Comparison of ENCODE assay signal across 2 cellular contexts in the genomic region with DNA sequence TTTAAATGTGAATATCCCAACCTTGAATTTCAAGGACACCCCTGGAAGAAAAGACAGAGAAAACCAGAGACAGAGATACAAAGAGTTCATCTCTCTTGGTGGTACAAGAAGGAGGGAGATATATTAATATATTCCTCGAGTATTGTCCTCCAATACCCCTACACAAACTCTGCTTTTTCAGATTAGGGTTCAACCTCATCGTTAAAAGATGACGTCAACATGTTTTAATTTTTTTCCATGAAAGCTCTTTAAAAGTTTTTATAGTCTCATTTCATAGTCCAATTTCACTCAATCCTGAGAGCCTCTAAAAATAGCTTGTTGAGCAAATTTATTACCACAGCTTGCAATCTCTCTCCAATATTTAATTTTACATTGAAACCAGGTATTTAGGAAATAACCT.
TF ChIP-seq lines count a peak whose summit lies in the region.

No MANE protein-coding gene starts in this region.

TF ChIP-seq in HepG2, 621 proteins besides CTCF, POLR2A, EP300 and RAD21:
- TF ChIP-seq ZBTB20 (CRISPR knock-in tag; IDR thresholded peaks at IDR 0.05; ENCODE audit: borderline replicate concordance, low read depth) (no peak), ATF7 (IDR thresholded peaks at IDR 0.05) (peak; percentile 92), ATF7 (CRISPR knock-in tag; IDR thresholded peaks at IDR 0.05) (no peak), PAWR (CRISPR knock-in tag; IDR thresholded peaks at IDR 0.05; ENCODE audit: borderline replicate concordance) (no peak)

TF ChIP-seq in neural cell, 6 proteins besides CTCF, POLR2A, EP300 and RAD21:
- TF ChIP-seq TAF1 (IDR thresholded peaks at IDR 0.05; ENCODE audit: low read depth) (no peak), SMC3 (conservative IDR thresholded peaks at IDR 0.05; ENCODE audit: poor library complexity) (no peak), POLR2AphosphoS5 (IDR thresholded peaks at IDR 0.05) (no peak), EZH2 (IDR thresholded peaks at IDR 0.05; ENCODE audit: borderline replicate concordance, insufficient read depth, low read length, poor library complexity, severe bottlenecking) (no peak), MXI1 (conservative IDR thresholded peaks at IDR 0.05; ENCODE audit: poor library complexity, severe bottlenecking) (no peak)
- TF ChIP-seq, protein P1, sequence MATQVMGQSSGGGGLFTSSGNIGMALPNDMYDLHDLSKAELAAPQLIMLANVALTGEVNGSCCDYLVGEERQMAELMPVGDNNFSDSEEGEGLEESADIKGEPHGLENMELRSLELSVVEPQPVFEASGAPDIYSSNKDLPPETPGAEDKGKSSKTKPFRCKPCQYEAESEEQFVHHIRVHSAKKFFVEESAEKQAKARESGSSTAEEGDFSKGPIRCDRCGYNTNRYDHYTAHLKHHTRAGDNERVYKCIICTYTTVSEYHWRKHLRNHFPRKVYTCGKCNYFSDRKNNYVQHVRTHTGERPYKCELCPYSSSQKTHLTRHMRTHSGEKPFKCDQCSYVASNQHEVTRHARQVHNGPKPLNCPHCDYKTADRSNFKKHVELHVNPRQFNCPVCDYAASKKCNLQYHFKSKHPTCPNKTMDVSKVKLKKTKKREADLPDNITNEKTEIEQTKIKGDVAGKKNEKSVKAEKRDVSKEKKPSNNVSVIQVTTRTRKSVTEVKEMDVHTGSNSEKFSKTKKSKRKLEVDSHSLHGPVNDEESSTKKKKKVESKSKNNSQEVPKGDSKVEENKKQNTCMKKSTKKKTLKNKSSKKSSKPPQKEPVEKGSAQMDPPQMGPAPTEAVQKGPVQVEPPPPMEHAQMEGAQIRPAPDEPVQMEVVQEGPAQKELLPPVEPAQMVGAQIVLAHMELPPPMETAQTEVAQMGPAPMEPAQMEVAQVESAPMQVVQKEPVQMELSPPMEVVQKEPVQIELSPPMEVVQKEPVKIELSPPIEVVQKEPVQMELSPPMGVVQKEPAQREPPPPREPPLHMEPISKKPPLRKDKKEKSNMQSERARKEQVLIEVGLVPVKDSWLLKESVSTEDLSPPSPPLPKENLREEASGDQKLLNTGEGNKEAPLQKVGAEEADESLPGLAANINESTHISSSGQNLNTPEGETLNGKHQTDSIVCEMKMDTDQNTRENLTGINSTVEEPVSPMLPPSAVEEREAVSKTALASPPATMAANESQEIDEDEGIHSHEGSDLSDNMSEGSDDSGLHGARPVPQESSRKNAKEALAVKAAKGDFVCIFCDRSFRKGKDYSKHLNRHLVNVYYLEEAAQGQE (IDR thresholded peaks at IDR 0.05; ENCODE audit: borderline replicate concordance), result no peak
